15 cellular contexts compared by ENCODE assay signal in the genomic region with DNA sequence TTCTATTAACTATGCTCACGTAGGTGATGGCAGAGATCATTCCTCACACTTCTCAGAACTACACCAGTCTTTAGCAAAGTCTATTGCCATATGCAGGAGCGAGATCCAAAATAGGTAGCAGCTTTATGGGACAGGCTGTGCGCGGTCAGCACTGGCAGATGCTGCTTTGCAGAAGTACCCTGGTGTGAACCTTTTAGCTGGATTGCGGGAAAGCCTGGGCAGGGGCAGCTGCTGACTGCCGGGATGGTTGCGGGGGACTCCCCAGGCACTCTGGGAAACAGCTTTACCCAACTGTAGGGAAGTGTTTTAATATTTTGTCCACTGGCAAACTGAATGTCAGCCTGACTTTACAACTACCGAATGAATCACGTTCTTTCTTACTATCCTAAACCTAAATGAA.
"Had no signal": no experiment of that assay in that cellular context is flagged by ENCODE, and none has a peak within 500 bp of the region (broad histone marks: within the 10 kb centered on the region; RNA-seq: fewer than 3 reads in every experiment).

No MANE protein-coding gene starts in this region.

- H3K9me3 ChIP-seq: right atrium auricular region, sigmoid colon, suprapubic skin, thyroid gland, upper lobe of right lung, vagina had no signal

- DNase-seq: effector memory CD4-positive, alpha-beta T cell; heart right ventricle; hypothalamus; kidney glomerular epithelial cell; posterior cingulate gyrus; sigmoid colon; small intestine; stimulated activated CD4-positive, alpha-beta T cell treated with anti-CD3 and anti-CD28 coated beads, Interleukin-2, amount 100 ng/mL, for 48 hours; stimulated activated naive CD8-positive, alpha-beta T cell treated with anti-CD3 and anti-CD28 coated beads, Interleukin-15, Interleukin-2, amounts not matched to agents 100 U/mL and 50 U/mL, for 24 hours; thyroid gland; upper lobe of right lung had no signal

- H3K36me3 ChIP-seq: heart right ventricle, right atrium auricular region, sigmoid colon, suprapubic skin, thyroid gland, upper lobe of right lung, vagina had no signal

- H3K4me1 ChIP-seq: right atrium auricular region, thyroid gland, upper lobe of right lung, vagina had no signal

- H3K27me3 ChIP-seq: heart right ventricle, right atrium auricular region, sigmoid colon, suprapubic skin, thyroid gland, upper lobe of right lung, vagina had no signal

- H3K27ac ChIP-seq: heart right ventricle, right atrium auricular region, sigmoid colon, suprapubic skin, thyroid gland, upper lobe of right lung, vagina had no signal

- H3K4me3 ChIP-seq: heart right ventricle, right atrium auricular region, sigmoid colon, suprapubic skin, thyroid gland, upper lobe of right lung, vagina had no signal

- ATAC-seq: esophagus mucosa; heart right ventricle; stimulated activated naive CD8-positive, alpha-beta T cell treated with anti-CD3 and anti-CD28 coated beads, Interleukin-15, Interleukin-2, amounts not matched to agents 100 U/mL and 50 U/mL, for 24 hours; upper lobe of right lung had no signal
